22 cellular contexts compared by ENCODE assay signal in genomic region chr5:118354806-118355205, GRCh38.
A peak's percentile ranks its signal among the peaks of the same experiment; 100 is the strongest.
DNase-seq lines count a peak whose midpoint lies in the region; ATAC-seq, FAIRE-seq and TF ChIP-seq lines count a peak whose summit lies in the region.
"Had no signal": no experiment of that assay in that cellular context is flagged by ENCODE, and none has a peak within 500 bp of the region (broad histone marks: within the 10 kb centered on the region; RNA-seq: fewer than 3 reads in every experiment).

No MANE protein-coding gene starts in this region.

- no peak for TF ChIP-seq CTCF in bronchial epithelial cell (IDR thresholded peaks at IDR 0.05; ENCODE audit: insufficient read depth, low read length, severe bottlenecking)

- H3K4me3 ChIP-seq in bronchial epithelial cell (ENCODE audit: low read depth, low read length) = no peak overlapping the region
- H3K4me3 ChIP-seq: GM12878, GM23338, PC-9, SJCRH30 had no signal

- ATAC-seq in GM19397 (IDR thresholded peaks at IDR 0.05; ENCODE audit: unreplicated experiment) = no peak
- ATAC-seq: GM12878, GM23338, Right ventricle myocardium inferior had no signal

- DNase-seq in DMS53 treated with DMSO at 0.1 percent for 48 hours (lab: John Stamatoyannopoulos, UW; ENCODE audit: unreplicated experiment) = peak; percentile 13
- peak; percentile 50 for DNase-seq in NCI-H146 (lab: John Stamatoyannopoulos, UW)
- DNase-seq in bronchial epithelial cell (ENCODE audit: low read depth) = peak; percentile 30
- DNase-seq in renal cortical epithelial cell (ENCODE audit: low read depth) = peak; percentile 2
- no peak for DNase-seq in activated T-cell treated with anti-CD3 and anti-CD28 coated beads, Interleukin-2, amount 50 U/mL, for 48 hours
- DNase-seq in stimulated activated CD4-positive, alpha-beta T cell treated with anti-CD3 and anti-CD28 coated beads, Interleukin-2, amount 100 ng/mL, for 24 hours = no peak
- DNase-seq: Calu3; CD8-positive, alpha-beta memory T cell; GDM1; H9; HFFc6; MM.1S; NCI-H187 treated with DMSO at 0.1 percent for 48 hours; NCI-H2171 treated with DMSO at 0.1 percent for 48 hours; NCI-H526; NCI-H82; PC-9; SJCRH30 had no signal

- no peak for FAIRE-seq in bronchial epithelial cell (lab: Jason Lieb, UNC)
- FAIRE-seq: GM12878 had no signal

- no peaks in the 10 kb centered on the region for H3K27me3 ChIP-seq in bronchial epithelial cell (ENCODE audit: control insufficient read depth, insufficient read depth, low read length)
- H3K27me3 ChIP-seq: SJCRH30 had no signal

- H3K36me3 ChIP-seq in bronchial epithelial cell (ENCODE audit: control insufficient read depth, insufficient read depth, low read length) = no peaks in the 10 kb centered on the region
- H3K36me3 ChIP-seq: SJCRH30 had no signal

Comparison
In these comparisons a context has a peak if more than half of its experiments do, and no peak if none do; other contexts are left out.
1. DNase-seq: peak in DMS53 treated with DMSO at 0.1 percent for 48 hours (single experiment), NCI-H146 (single experiment), bronchial epithelial cell (single experiment) and renal cortical epithelial cell (single experiment); none in activated T-cell treated with anti-CD3 and anti-CD28 coated beads, Interleukin-2, amount 50 U/mL, for 48 hours (0 of 2) and stimulated activated CD4-positive, alpha-beta T cell treated with anti-CD3 and anti-CD28 coated beads, Interleukin-2, amount 100 ng/mL, for 24 hours (0 of 2).